Comparison of ENCODE assay signal across 7 cellular contexts in the genomic region with DNA sequence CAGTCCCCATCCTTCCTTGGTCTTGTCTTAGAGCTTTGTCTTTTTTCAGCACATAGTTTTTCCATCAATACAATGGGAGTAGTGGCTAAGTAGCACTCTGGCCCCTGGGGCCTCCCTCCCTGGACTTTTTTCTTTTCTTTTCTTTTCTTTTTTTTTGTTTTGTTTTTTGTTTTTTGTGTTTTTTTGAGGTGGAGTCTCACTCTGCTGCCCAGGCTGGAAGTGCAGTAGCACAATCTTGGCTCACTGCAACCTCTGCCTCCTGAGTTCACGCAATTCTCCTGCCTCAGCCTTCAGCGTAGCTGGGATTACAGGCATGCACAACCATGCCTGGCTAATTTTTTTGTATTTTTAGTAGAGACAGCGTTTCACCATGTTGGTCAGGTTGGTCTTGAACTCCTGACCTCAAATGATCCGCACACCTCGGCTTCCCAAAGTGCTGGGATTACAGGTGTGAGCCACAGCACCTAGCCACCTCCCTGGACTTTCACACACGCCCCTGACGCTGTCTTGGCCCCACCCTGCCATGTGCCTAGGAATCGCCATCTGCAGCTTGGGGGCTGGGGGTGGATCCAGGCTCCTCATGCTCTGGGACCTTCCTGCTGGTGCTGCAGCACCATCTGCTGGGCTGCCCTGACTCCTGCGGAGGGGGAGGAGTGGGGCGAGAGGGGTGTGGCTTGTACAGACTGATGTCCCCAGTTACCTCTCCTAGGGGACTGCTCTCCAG.
DNase-seq lines count a peak whose midpoint lies in the region; TF ChIP-seq lines count a peak whose summit lies in the region.

No MANE protein-coding gene starts in this region.

- H3K36me3 ChIP-seq in mucosa of rectum (ENCODE audit: control insufficient read depth in 2 of 2, insufficient read depth in 2 of 2, low read length in 2 of 2): peaks cover 36% of the 10 kb centered on the region in 2 donors

- H3K27me3 ChIP-seq in mucosa of rectum (ENCODE audit: control insufficient read depth in 2 of 2, insufficient read depth in 2 of 2, low read length in 2 of 2): no peaks in the 10 kb centered on the region

- H3K9ac ChIP-seq in mucosa of rectum (ENCODE audit: low read depth in 1 of 2, low read length in 2 of 2): peak overlapping the region; percentile 95 to 96

- H3K4me3 ChIP-seq in mucosa of rectum (ENCODE audit: low read length in 2 of 2): peak overlapping the region; percentile 90 to 91

- TF ChIP-seq CTCF in GM13977 (IDR thresholded peaks at IDR 0.05; ENCODE audit: extremely low read depth, insufficient read depth, missing control alignments): peak; percentile 97

- peaks cover 31 to 44% of the 10 kb centered on the region in 2 donors for H3K4me1 ChIP-seq in mucosa of rectum (ENCODE audit: control insufficient read depth in 2 of 2, insufficient read depth in 2 of 2, low read length in 2 of 2)

- DNase-seq in GM13977 (ENCODE audit: low spot score) (peak; percentile 94), HuH-7 (ENCODE audit: low spot score) (peak; percentile 100), OCI-M1 (lab: John Stamatoyannopoulos, UW) (peak; percentile 93), activated T-cell treated with anti-CD3 and anti-CD28 coated beads for 4 hours (peak; percentile 78), epithelial cell of prostate (ENCODE audit: low read depth, low spot score) (peak; percentile 70)
- DNase-seq in stimulated activated CD8-positive, alpha-beta memory T cell treated with anti-CD3 and anti-CD28 coated beads, Interleukin-4, amount 100 ng/mL, for 1 hour (ENCODE audit: low read depth in 2 of 2, low spot score in 1 of 2): peak; percentile 57 to 66

- H3K27ac ChIP-seq in epithelial cell of prostate (peak overlapping the region; percentile 96), mucosa of rectum (ENCODE audit: low read depth in 2 of 2, low read length in 2 of 2) (peak overlapping the region; percentile 89 to 96)

- in situ Hi-C loops in GM13977 (cut with MboI; ENCODE audit: low pct_unique_long_range_greater_than_20kb, low sequenced_read_pairs, unreplicated experiment): no loop called here

- no peaks in the 10 kb centered on the region for H3K9me3 ChIP-seq in mucosa of rectum (ENCODE audit: control insufficient read depth in 2 of 2, low read length in 2 of 2)

Comparison
In these comparisons a context has a peak if more than half of its experiments do, and no peak if none do; other contexts are left out.
1. Peak in every context shown above with its lines: DNase-seq, H3K4me3 ChIP-seq and H3K27ac ChIP-seq.